11 cellular contexts compared by ENCODE assay signal in the genomic region with DNA sequence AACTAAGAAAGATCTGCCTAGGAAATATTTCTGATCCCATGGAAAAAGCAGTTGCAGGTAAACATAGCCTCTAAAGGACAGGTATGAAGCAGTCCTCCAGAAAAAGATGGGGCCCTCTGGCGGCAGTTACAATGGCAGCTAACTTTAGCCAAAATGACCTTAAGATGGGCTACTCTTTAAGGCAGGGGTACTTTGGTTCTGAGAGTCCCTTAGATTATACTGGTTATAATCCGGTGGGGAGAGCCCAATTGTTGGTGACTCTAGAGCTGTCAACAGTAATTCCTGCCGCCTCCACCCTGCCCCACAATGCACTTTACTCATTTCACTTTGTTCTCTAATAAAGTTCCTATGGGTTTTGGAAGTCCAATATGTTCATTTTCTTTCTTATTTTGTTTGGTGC.
A peak's percentile ranks its signal among the peaks of the same experiment; 100 is the strongest.
DNase-seq lines count a peak whose midpoint lies in the region; ATAC-seq and TF ChIP-seq lines count a peak whose summit lies in the region.
"Had no signal": no experiment of that assay in that cellular context is flagged by ENCODE, and none has a peak within 500 bp of the region (broad histone marks: within the 10 kb centered on the region; RNA-seq: fewer than 3 reads in every experiment).

No MANE protein-coding gene starts in this region.

- H3K27ac Mint-ChIP-seq in endothelial cell (ENCODE audit: unreplicated experiment) (no peak overlapping the region), neural progenitor cell (no peak overlapping the region)

- H3K4me3 ChIP-seq in OCI-LY3 (ENCODE audit: low read length) (no peak overlapping the region), neural progenitor cell (no peak overlapping the region)

- H3K4me3 Mint-ChIP-seq in endothelial cell (ENCODE audit: unreplicated experiment) (no peak overlapping the region), neural progenitor cell (no peak overlapping the region)

- peak; percentile 38; the same call in 1 of the 2 replicates for TF ChIP-seq CTCF in GM12874 (IDR thresholded peaks at IDR 0.05; ENCODE audit: insufficient read depth, low read depth, low read length)
- peak; percentile 59 for TF ChIP-seq CTCF in OCI-LY3 (IDR thresholded peaks at IDR 0.05; ENCODE audit: low read depth, low read length)
- peak; percentile 41 for TF ChIP-seq CTCF in endothelial cell (IDR thresholded peaks at IDR 0.05; ENCODE audit: unreplicated experiment)
- peak; percentile 64 for TF ChIP-seq CTCF in neural progenitor cell (IDR thresholded peaks at IDR 0.05)

- H3K27me3 ChIP-seq in OCI-LY3 (ENCODE audit: low read depth, low read length) (peaks cover 40% of the 10 kb centered on the region), neural progenitor cell (no peaks in the 10 kb centered on the region)

- H3K27ac ChIP-seq in OCI-LY3 (ENCODE audit: low read length), result no peak overlapping the region
- no peak overlapping the region for H3K27ac ChIP-seq in neural progenitor cell

- ATAC-seq in HG02884 (IDR thresholded peaks at IDR 0.05; ENCODE audit: unreplicated experiment) (no peak), GM21529 (IDR thresholded peaks at IDR 0.05; ENCODE audit: unreplicated experiment) (no peak), GM21423 (IDR thresholded peaks at IDR 0.05; ENCODE audit: unreplicated experiment) (no peak)

- H3K4me1 ChIP-seq in OCI-LY3 (ENCODE audit: low read length) (no peaks in the 10 kb centered on the region), neural progenitor cell (peaks cover 37% of the 10 kb centered on the region)

- H3K9me3 Mint-ChIP-seq in endothelial cell (ENCODE audit: unreplicated experiment) (no peaks in the 10 kb centered on the region), neural progenitor cell (no peaks in the 10 kb centered on the region)

- H3K9me3 ChIP-seq in OCI-LY3 (ENCODE audit: insufficient read depth, low read length) (no peaks in the 10 kb centered on the region), neural progenitor cell (ENCODE audit: low read depth) (no peaks in the 10 kb centered on the region)

- no peak overlapping the region for H3K9ac ChIP-seq in OCI-LY3 (ENCODE audit: low read length)
- no peak overlapping the region for H3K9ac ChIP-seq in neural progenitor cell

- H3K4me1 Mint-ChIP-seq in endothelial cell (ENCODE audit: unreplicated experiment) (peaks cover 6% of the 10 kb centered on the region), neural progenitor cell (peaks cover 40% of the 10 kb centered on the region)

- H3K27me3 Mint-ChIP-seq in endothelial cell (ENCODE audit: unreplicated experiment) (no peaks in the 10 kb centered on the region), neural progenitor cell (ENCODE audit: insufficient read depth, low read depth) (peaks cover 4% of the 10 kb centered on the region)

- H3K4me2 ChIP-seq in OCI-LY3 (ENCODE audit: low read length) (no peak overlapping the region), neural progenitor cell (no peak overlapping the region)

- DNase-seq in endothelial cell (ENCODE audit: low spot score), result peak; percentile 19
- DNase-seq in neural progenitor cell (ENCODE audit: low spot score), result peak; percentile 46
- no peak for DNase-seq in NCI-H2029 (lab: John Stamatoyannopoulos, UW)
- DNase-seq: activated T-cell treated with anti-CD3 and anti-CD28 coated beads, Interleukin-2, amount 50 U/mL, for 48 hours; caudate nucleus; NCI-H146 had no signal

- no peaks in the 10 kb centered on the region for H3K36me3 Mint-ChIP-seq in endothelial cell (ENCODE audit: low read depth, unreplicated experiment)
- no peaks in the 10 kb centered on the region for H3K36me3 Mint-ChIP-seq in neural progenitor cell

- H3K79me2 ChIP-seq in OCI-LY3 (ENCODE audit: low read length) (no peaks in the 10 kb centered on the region), neural progenitor cell (ENCODE audit: low read depth) (no peaks in the 10 kb centered on the region)

- H4K20me1 ChIP-seq in OCI-LY3 (ENCODE audit: insufficient read depth, low read length) (no peaks in the 10 kb centered on the region), neural progenitor cell (ENCODE audit: low read depth) (no peaks in the 10 kb centered on the region)

- H3K36me3 ChIP-seq in OCI-LY3 (replicated peaks; ENCODE audit: low read depth, low read length), result no peaks in the 10 kb centered on the region
- H3K36me3 ChIP-seq in neural progenitor cell, result no peaks in the 10 kb centered on the region

- H2AFZ ChIP-seq in OCI-LY3 (ENCODE audit: low read depth, low read length), result no peak overlapping the region
- no peak overlapping the region for H2AFZ ChIP-seq in neural progenitor cell (replicated peaks)

- peaks cover 27% of the 10 kb centered on the region for H3F3A ChIP-seq in neural progenitor cell (ENCODE audit: low read depth)
